8 cellular contexts compared by ENCODE assay signal in genomic region chr15:53037904-53038303, GRCh38.
"Had no signal": no experiment of that assay in that cellular context is flagged by ENCODE, and none has a peak within 500 bp of the region (broad histone marks: within the 10 kb centered on the region; RNA-seq: fewer than 3 reads in every experiment).

No MANE protein-coding gene starts in this region.

- H3K9me3 ChIP-seq: HAP-1 had no signal

- H3K27ac Mint-ChIP-seq: GM23338, HFFc6, IgD-negative memory B cell had no signal

- H3K4me3 Mint-ChIP-seq: GM23338, HFFc6, IgD-negative memory B cell had no signal

- H3K9me3 Mint-ChIP-seq: GM23338 had no signal

- H3K4me1 ChIP-seq: HAP-1 had no signal

- H3K36me3 ChIP-seq: HAP-1 had no signal

- DNase-seq: H7, HFFc6, KBM-7 had no signal

- H3K4me2 ChIP-seq: GM23338 had no signal

- H3K4me3 ChIP-seq: GM23338, HAP-1 had no signal

- ATAC-seq: HCT116 had no signal

- FAIRE-seq: HTR-8/SVneo had no signal

- H3K4me1 Mint-ChIP-seq: IgD-negative memory B cell had no signal
